Comparison of ENCODE assay signal across 9 cellular contexts in genomic region chr13:98300956-98301641, GRCh38.
DNase-seq lines count a peak whose midpoint lies in the region; ATAC-seq and TF ChIP-seq lines count a peak whose summit lies in the region.
"Had no signal": no experiment of that assay in that cellular context is flagged by ENCODE, and none has a peak within 500 bp of the region (broad histone marks: within the 10 kb centered on the region; RNA-seq: fewer than 3 reads in every experiment).

No MANE protein-coding gene starts in this region.

- peaks cover 21% of the 10 kb centered on the region for H3K4me1 Mint-ChIP-seq in Calu3 (ENCODE audit: low read depth, unreplicated experiment)
- H3K4me1 Mint-ChIP-seq: activated naive CD8-positive, alpha-beta T cell treated with anti-CD3 and anti-CD28 coated beads, Interleukin-2, amount 10 ng/mL, durations not matched to agents 7 days and 5 days had no signal

- H3K4me3 ChIP-seq in SJCRH30 (peak overlapping the region; percentile 28; the same call in 1 of the 2 replicates), fibroblast of pulmonary artery (replicated peaks; ENCODE audit: low read depth, low read length) (no peak overlapping the region)

- H3K9me3 ChIP-seq in SJCRH30 (replicated peaks): no peaks in the 10 kb centered on the region

- peaks cover 3% of the 10 kb centered on the region; the same call in 1 of the 2 replicates for H3K4me1 ChIP-seq in SJCRH30

- CTCF ChIA-PET in Calu3 (lab: Charles Lee): interaction anchor here (0.8 kb wide), 1 partner anchor 8 kb away, joined by 3 read pairs; no protein-coding TSS in a partner anchor

- no peak for ATAC-seq in SK-N-SH treated with all-trans-retinoic acid at 6 μM for 48 hours
- no peak for ATAC-seq in HG03442 (IDR thresholded peaks at IDR 0.05; ENCODE audit: unreplicated experiment)
- ATAC-seq in GM21381 (IDR thresholded peaks at IDR 0.05; ENCODE audit: unreplicated experiment): no peak

- H3K4me3 Mint-ChIP-seq in Calu3 (ENCODE audit: low read depth, unreplicated experiment): peak overlapping the region; percentile 43
- H3K4me3 Mint-ChIP-seq: activated naive CD8-positive, alpha-beta T cell treated with anti-CD3 and anti-CD28 coated beads, Interleukin-2, amount 10 ng/mL, durations not matched to agents 7 days and 5 days had no signal

- no peaks in the 10 kb centered on the region for H3K9me3 Mint-ChIP-seq in Calu3 (ENCODE audit: low read depth, unreplicated experiment)
- H3K9me3 Mint-ChIP-seq: activated naive CD8-positive, alpha-beta T cell treated with anti-CD3 and anti-CD28 coated beads, Interleukin-2, amount 10 ng/mL, durations not matched to agents 7 days and 5 days had no signal

- no peaks in the 10 kb centered on the region for H3K27me3 ChIP-seq in SJCRH30

- TF ChIP-seq CTCF in Calu3 (IDR thresholded peaks at IDR 0.05; ENCODE audit: unreplicated experiment) (no peak), fibroblast of pulmonary artery (IDR thresholded peaks at IDR 0.05; ENCODE audit: low read length, missing control alignments) (no peak)

- H3K27me3 Mint-ChIP-seq in Calu3 (ENCODE audit: unreplicated experiment): no peaks in the 10 kb centered on the region

- no TSS peak for BruUV-seq in Calu3 (replicated peaks; lab: Mats Ljungman, UMichigan)

- H3K27ac ChIP-seq in SJCRH30: no peak overlapping the region

- H3K36me3 ChIP-seq in SJCRH30: no peaks in the 10 kb centered on the region

- H3K27ac Mint-ChIP-seq in Calu3 (ENCODE audit: unreplicated experiment): peak overlapping the region; percentile 19
- H3K27ac Mint-ChIP-seq: activated naive CD8-positive, alpha-beta T cell treated with anti-CD3 and anti-CD28 coated beads, Interleukin-2, amount 10 ng/mL, durations not matched to agents 7 days and 5 days had no signal

- intact Hi-C loops in Calu3 (cut with micrococcal nuclease; ENCODE audit: unreplicated experiment): no loop called here

- peaks cover 8% of the 10 kb centered on the region for H3K36me3 Mint-ChIP-seq in Calu3 (ENCODE audit: insufficient read depth, unreplicated experiment)
- H3K36me3 Mint-ChIP-seq: activated naive CD8-positive, alpha-beta T cell treated with anti-CD3 and anti-CD28 coated beads, Interleukin-2, amount 10 ng/mL, durations not matched to agents 7 days and 5 days had no signal

- DNase-seq in Calu3: peak; percentile 22
- peak; percentile 24 to 49 for DNase-seq in SJCRH30
- peak; percentile 40 for DNase-seq in fibroblast of pulmonary artery (ENCODE audit: low read depth)
- DNase-seq in pons (ENCODE audit: low spot score): peak; percentile 37
- no peak for DNase-seq in NCI-H774 (lab: John Stamatoyannopoulos, UW)
- DNase-seq: activated naive CD8-positive, alpha-beta T cell treated with anti-CD3 and anti-CD28 coated beads, Interleukin-2, amount 10 ng/mL, durations not matched to agents 7 days and 5 days had no signal

TF ChIP-seq in SK-N-SH treated with all-trans-retinoic acid at 6 μM for 48 hours, 23 proteins besides CTCF, POLR2A, EP300 and RAD21:
- TF ChIP-seq ZC3H10 (CRISPR knock-in tag; IDR thresholded peaks at IDR 0.05) (no peak), RARB (CRISPR knock-in tag; IDR thresholded peaks at IDR 0.05) (no peak), TSHZ2 (CRISPR knock-in tag; IDR thresholded peaks at IDR 0.05) (no peak), ARNTL (CRISPR knock-in tag; IDR thresholded peaks at IDR 0.05; ENCODE audit: borderline replicate concordance, low read depth) (no peak), CSRNP3 (CRISPR knock-in tag; IDR thresholded peaks at IDR 0.05) (no peak), CSDC2 (CRISPR knock-in tag; IDR thresholded peaks at IDR 0.05) (no peak), OSR1 (CRISPR knock-in tag; IDR thresholded peaks at IDR 0.05) (no peak), TOX (CRISPR knock-in tag; IDR thresholded peaks at IDR 0.05; ENCODE audit: borderline replicate concordance) (no peak), ZNF565 (CRISPR knock-in tag; conservative IDR thresholded peaks at IDR 0.05; ENCODE audit: low read depth) (no peak), PPARA (CRISPR knock-in tag; IDR thresholded peaks at IDR 0.05; ENCODE audit: borderline replicate concordance) (no peak)
